8 cellular contexts compared by ENCODE assay signal in the genomic region with DNA sequence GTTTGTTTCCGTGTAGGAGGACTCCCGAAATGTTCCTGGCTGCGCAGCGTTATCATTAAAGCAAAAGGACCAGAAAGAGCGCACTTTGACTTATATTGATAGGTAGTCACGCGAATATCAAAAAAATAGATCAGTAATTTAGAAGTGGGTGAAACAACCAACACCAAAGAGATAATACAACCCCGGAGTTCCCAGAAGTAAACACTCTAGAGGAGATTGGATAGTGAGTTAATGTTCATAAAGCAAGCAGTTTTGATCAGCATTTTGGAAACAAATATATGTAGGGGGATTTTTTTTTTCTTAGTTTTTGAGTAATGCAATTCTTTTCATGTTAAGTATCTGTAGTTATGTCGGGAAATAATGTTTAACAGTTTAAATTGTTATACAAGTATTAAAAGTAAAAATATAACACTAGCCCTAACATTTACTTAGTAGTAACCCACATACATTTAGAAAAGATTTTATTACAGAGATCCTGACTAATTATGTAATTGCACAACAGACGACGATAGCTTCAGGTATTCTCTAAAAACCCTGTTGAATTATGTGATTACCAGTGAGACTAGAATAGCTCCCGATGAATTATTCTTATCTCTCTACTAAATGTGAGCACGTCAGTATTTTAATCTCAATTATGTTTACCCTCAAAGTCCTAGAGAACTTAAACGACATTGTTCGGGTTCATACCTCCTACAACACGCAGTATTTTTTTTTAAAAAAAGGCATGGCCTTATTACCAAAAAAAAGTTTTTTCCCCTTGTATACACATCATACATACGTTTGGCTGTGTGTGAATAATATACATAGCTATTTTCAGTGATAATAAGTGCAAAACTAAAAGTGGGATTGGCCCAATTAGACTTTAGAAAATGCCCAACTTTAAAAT. TPM values are rescaled to one million over a fixed set of nuclear protein-coding genes. Genes with fewer than 3 reads are reported as not detected.
DNase-seq lines count a peak whose midpoint lies in the region; ATAC-seq, FAIRE-seq and TF ChIP-seq lines count a peak whose summit lies in the region.

No MANE protein-coding gene starts in this region.

- DNase-seq in NCI-H510A treated with DMSO at 0.1 percent for 48 hours (lab: John Stamatoyannopoulos, UW) (peak; percentile 52), NCI-H510A (lab: John Stamatoyannopoulos, UW) (no peak), ascending aorta (ENCODE audit: low spot score in 2 of 2) (no peak), keratinocyte (ENCODE audit: low read depth, low spot score) (no peak), suprapubic skin (ENCODE audit: low spot score in 2 of 2) (no peak), KBM-7 (no peak)

- H3K27me3 ChIP-seq in ascending aorta (no peaks in the 10 kb centered on the region), keratinocyte (ENCODE audit: control insufficient read depth, extremely low read depth, insufficient read depth, low read length) (no peaks in the 10 kb centered on the region), suprapubic skin (no peaks in the 10 kb centered on the region)

- dilution Hi-C loops in keratinocyte (cut with MboI; ENCODE audit: extremely low pct_ligation_motif_present, low sequenced_read_pairs) = no loop called here

- peak overlapping the region; percentile 83 for H2AFZ ChIP-seq in keratinocyte (ENCODE audit: control insufficient read depth, low read length)

- TF ChIP-seq CTCF in ascending aorta (IDR thresholded peaks at IDR 0.05) (no peak), keratinocyte (optimal IDR thresholded peaks at IDR 0.05 in 1 of 3, IDR thresholded peaks at IDR 0.05 in 1 of 3, conservative IDR thresholded peaks at IDR 0.05 in 1 of 3; ENCODE audit: extremely low read depth in 1 of 3, insufficient read depth in 2 of 3, low read length in 3 of 3) (no peak), suprapubic skin (IDR thresholded peaks at IDR 0.05) (no peak)

- no peak for TF ChIP-seq POLR2A in suprapubic skin (IDR thresholded peaks at IDR 0.05)

- H3K36me3 ChIP-seq in KOPT-K1 (ENCODE audit: insufficient read depth, low read length) = no peaks in the 10 kb centered on the region
- no peaks in the 10 kb centered on the region for H3K36me3 ChIP-seq in ascending aorta
- H3K36me3 ChIP-seq in keratinocyte (ENCODE audit: control insufficient read depth in 2 of 2, extremely low read depth in 1 of 2, insufficient read depth in 2 of 2, low read length in 2 of 2) = no peaks in the 10 kb centered on the region
- H3K36me3 ChIP-seq in suprapubic skin = no peaks in the 10 kb centered on the region

- no peak for ATAC-seq in HG03460 (IDR thresholded peaks at IDR 0.05; ENCODE audit: unreplicated experiment)

- peak overlapping the region; percentile 91 for H3K4me2 ChIP-seq in keratinocyte (ENCODE audit: control insufficient read depth, extremely low read depth, insufficient read depth, low read depth, low read length)

- H3K27ac ChIP-seq in KOPT-K1 (ENCODE audit: low read depth, low read length, poor library complexity, severe bottlenecking) (peak overlapping the region; percentile 71), ascending aorta (peak overlapping the region; percentile 96 to 98), keratinocyte (ENCODE audit: control insufficient read depth, insufficient read depth, low read length) (peak overlapping the region; percentile 95), suprapubic skin (peak overlapping the region; percentile 98)

- H3K9me3 ChIP-seq in KOPT-K1 (ENCODE audit: insufficient read depth, low read length, poor library complexity, severe bottlenecking) (no peaks in the 10 kb centered on the region), ascending aorta (no peaks in the 10 kb centered on the region), keratinocyte (ENCODE audit: control insufficient read depth, low read depth, low read length) (no peaks in the 10 kb centered on the region), suprapubic skin (no peaks in the 10 kb centered on the region)

- peak overlapping the region; percentile 92 for H3K9ac ChIP-seq in keratinocyte (ENCODE audit: control insufficient read depth, extremely low read depth, insufficient read depth, low read length)

- H3K9me1 ChIP-seq in keratinocyte (ENCODE audit: control insufficient read depth, extremely low read depth, insufficient read depth, low read length) = no peaks in the 10 kb centered on the region

- intact Hi-C loops in ascending aorta (cut with DNase I) = loop anchor here (10.0 kb wide), 1 partner anchor 419 kb away; no protein-coding TSS in a partner anchor

- WGBS in suprapubic skin = 18% methylated on average over 17 of the region's 17 CpGs

- H4K20me1 ChIP-seq in keratinocyte (ENCODE audit: control insufficient read depth, extremely low read depth, insufficient read depth, low read length) = no peaks in the 10 kb centered on the region

- H3K4me3 ChIP-seq in ascending aorta = peak overlapping the region; percentile 88 to 95
- peak overlapping the region; percentile 61 to 87 (median 87) for H3K4me3 ChIP-seq in keratinocyte (ENCODE audit: control insufficient read depth in 2 of 3, extremely low read depth in 1 of 3, insufficient read depth in 2 of 3, low read depth in 1 of 3, low read length in 3 of 3)
- H3K4me3 ChIP-seq in suprapubic skin = peak overlapping the region; percentile 92

- no peak for FAIRE-seq in keratinocyte (lab: Jason Lieb, UNC)

- in situ Hi-C loops in KBM-7 (cut with MboI; ENCODE audit: low pct_unique_long_range_greater_than_20kb, low sequenced_read_pairs) = no loop called here

- TF ChIP-seq EP300 in suprapubic skin (IDR thresholded peaks at IDR 0.05) = no peak

- H3K79me2 ChIP-seq in keratinocyte (ENCODE audit: control insufficient read depth, insufficient read depth, low read length) = no peaks in the 10 kb centered on the region

- H3K4me1 ChIP-seq in ascending aorta = peaks cover 7 to 24% of the 10 kb centered on the region in 2 donors
- peaks cover 44% of the 10 kb centered on the region for H3K4me1 ChIP-seq in keratinocyte (ENCODE audit: control insufficient read depth, extremely low read depth, insufficient read depth, low read length)
- peaks cover 49% of the 10 kb centered on the region for H3K4me1 ChIP-seq in suprapubic skin

RNA-seq across cellular contexts. Expression of a gene that starts 9.4 kb away (rescaled TPM):
- total RNA-seq in ascending aorta (99.9 TPM), suprapubic skin (100 to 1,000 TPM in 2 of 4 donors, 10 to 100 TPM in 2; 90.4 to 204 (median 112) TPM)
- polyA plus RNA-seq in keratinocyte = 3.6 to 23.1 TPM (median 8.9 TPM) in 3 replicates
- polyA plus RNA-seq in keratinocyte (2011; ENCODE audit: low read depth) = 12.3 TPM
- 7.3 and 10.7 TPM in 2 replicates for polyA plus RNA-seq in keratinocyte (2011; cell fraction: cytosol; rRNA removed)
- polyA plus RNA-seq in keratinocyte (2011; cell fraction: nucleus; rRNA removed) = 25.9 and 27.8 TPM in 2 replicates
- 9.5 and 16.1 TPM in 2 replicates for polyA plus RNA-seq in keratinocyte (2012; ENCODE audit: low replicate concordance)
- polyA minus RNA-seq in keratinocyte = 18.4 to 56.7 TPM (median 39.1 TPM) in 3 replicates
- 9.4 TPM for polyA minus RNA-seq in keratinocyte (2011; cell fraction: cytosol; rRNA and poly(A)+ RNA removed)
- polyA minus RNA-seq in keratinocyte (2011; cell fraction: nucleus; rRNA and poly(A)+ RNA removed) = 19.2 and 58.1 TPM in 2 replicates
